In genomic region chr11:24145411-24145810, GRCh38 we compare ENCODE assay signal across 18 cellular contexts.
"Had no signal": no experiment of that assay in that cellular context is flagged by ENCODE, and none has a peak within 500 bp of the region (broad histone marks: within the 10 kb centered on the region; RNA-seq: fewer than 3 reads in every experiment).

No MANE protein-coding gene starts in this region.

- DNase-seq: activated CD4-positive, alpha-beta T cell treated with anti-CD3 and anti-CD28 coated beads for 1 hour; activated CD8-positive, alpha-beta memory T cell treated with anti-CD3 and anti-CD28 coated beads for 24 hours; activated CD8-positive, alpha-beta memory T cell treated with anti-CD3 and anti-CD28 coated beads, Interleukin-2, amount 50 U/mL, for 48 hours; activated effector memory CD4-positive, alpha-beta T cell treated with anti-CD3 and anti-CD28 coated beads, Interleukin-2, amount 50 U/mL, for 16 hours; activated naive CD4-positive, alpha-beta T cell treated with anti-CD3 and anti-CD28 coated beads, Interleukin-2, amount 50 U/mL, for 16 hours; activated T-cell treated with anti-CD3 and anti-CD28 coated beads, Interleukin-2, amount 50 U/mL, for 72 hours; dorsolateral prefrontal cortex; gastrocnemius medialis; head of caudate nucleus; left lung; stimulated activated CD4-positive, alpha-beta T cell treated with anti-CD3 and anti-CD28 coated beads, Interleukin-12 subunit alpha, Interleukin-12 subunit beta, amount 100 ng/mL, for 4 hours; stimulated activated CD4-positive, alpha-beta T cell treated with anti-CD3 and anti-CD28 coated beads, Interleukin-1b, Interleukin-23, amount 100 ng/mL, for 48 hours; stimulated activated CD8-positive, alpha-beta memory T cell treated with anti-CD3 and anti-CD28 coated beads, Interleukin-4, amount 100 ng/mL, for 48 hours; stimulated activated naive CD4-positive, alpha-beta T cell; T-helper 17 cell; thyroid gland; WERI-Rb-1 had no signal

- H3K27me3 ChIP-seq: gastrocnemius medialis, left lung, thyroid gland had no signal

- ATAC-seq: activated T-cell treated with anti-CD3 and anti-CD28 coated beads, Interleukin-2, amount 50 U/mL, for 72 hours; gastrocnemius medialis; left lung; T-helper 17 cell had no signal

- H3K9me3 ChIP-seq: gastrocnemius medialis, thyroid gland had no signal

- H3K36me3 ChIP-seq: gastrocnemius medialis, left lung, thyroid gland, WERI-Rb-1 had no signal

- H3K4me1 ChIP-seq: gastrocnemius medialis, left lung, thyroid gland had no signal

- H3K4me3 ChIP-seq: dorsolateral prefrontal cortex, gastrocnemius medialis, left lung, thyroid gland had no signal

- H3K27ac ChIP-seq: dorsolateral prefrontal cortex, epithelial cell of prostate, gastrocnemius medialis, left lung, thyroid gland, WERI-Rb-1 had no signal
